8 cellular contexts compared by ENCODE assay signal in the genomic region with DNA sequence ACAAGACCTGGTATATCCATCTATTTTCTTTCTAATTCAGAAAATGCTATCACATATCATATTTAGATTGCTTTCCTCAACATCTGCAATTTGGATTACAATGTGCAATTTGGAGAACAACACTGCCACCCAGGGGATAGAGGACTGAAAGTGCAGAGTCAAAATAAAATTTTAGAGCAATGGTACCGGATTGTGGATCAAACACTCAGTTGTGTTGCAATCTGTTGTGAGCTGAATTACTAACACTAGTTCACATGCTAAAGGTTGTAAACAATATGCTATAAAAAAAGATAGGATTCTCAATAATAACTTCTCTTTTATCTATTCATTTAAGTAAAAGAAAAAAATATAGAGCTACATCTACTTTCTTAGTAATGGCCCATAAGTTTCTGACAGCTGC. TPM values are rescaled to one million over a fixed set of nuclear protein-coding genes. Genes with fewer than 3 reads are reported as not detected.
A peak's percentile ranks its signal among the peaks of the same experiment; 100 is the strongest.
DNase-seq lines count a peak whose midpoint lies in the region; ATAC-seq, FAIRE-seq and TF ChIP-seq lines count a peak whose summit lies in the region.

No MANE protein-coding gene starts in this region.

- no peak for FAIRE-seq in small intestine (lab: Jason Lieb, UNC)

- H3K4me1 ChIP-seq in gastroesophageal sphincter: no peaks in the 10 kb centered on the region
- H3K4me1 ChIP-seq in small intestine (ENCODE audit: control insufficient read depth in 2 of 2, insufficient read depth in 1 of 2, low read depth in 1 of 2, low read length in 1 of 2): no peaks in the 10 kb centered on the region

- H3K27ac ChIP-seq in gastroesophageal sphincter (no peak overlapping the region), small intestine (ENCODE audit: low read depth in 1 of 2, low read length in 1 of 2) (no peak overlapping the region)

- no peak overlapping the region for H3K4me3 ChIP-seq in NB4 (ENCODE audit: low read depth, low read length)
- H3K4me3 ChIP-seq in gastroesophageal sphincter: no peak overlapping the region
- no peak overlapping the region for H3K4me3 ChIP-seq in small intestine (ENCODE audit: low read depth in 1 of 2, low read length in 2 of 2)

- DNase-seq in NCI-H2171 treated with DMSO at 0.1 percent for 48 hours (lab: John Stamatoyannopoulos, UW) (peak; percentile 1), NCI-H2171 (lab: John Stamatoyannopoulos, UW) (no peak), NB4 (ENCODE audit: low read depth) (peak; percentile 57), T1000 (lab: John Stamatoyannopoulos, UW) (peak; percentile 14), small intestine (peak; percentile 62), activated gamma-delta T cell treated with Interleukin-2 at 50 U/mL for 16 hours (no peak)

- H3K9me3 ChIP-seq in gastroesophageal sphincter: no peaks in the 10 kb centered on the region
- no peaks in the 10 kb centered on the region for H3K9me3 ChIP-seq in small intestine (ENCODE audit: control insufficient read depth, low read depth)

- ATAC-seq in GM21529 (IDR thresholded peaks at IDR 0.05; ENCODE audit: unreplicated experiment) (peak; percentile 85), gastroesophageal sphincter (no peak)

- H3K27me3 ChIP-seq in gastroesophageal sphincter (no peaks in the 10 kb centered on the region), small intestine (ENCODE audit: control insufficient read depth in 2 of 2, insufficient read depth in 2 of 2, low read length in 2 of 2) (no peaks in the 10 kb centered on the region)

- TF ChIP-seq POLR2A in NB4 (IDR thresholded peaks at IDR 0.05; ENCODE audit: extremely low read depth, insufficient read length) (no peak), gastroesophageal sphincter (IDR thresholded peaks at IDR 0.05) (no peak)

- H3K36me3 ChIP-seq in gastroesophageal sphincter (no peaks in the 10 kb centered on the region), small intestine (ENCODE audit: control insufficient read depth in 2 of 2, insufficient read depth in 2 of 2, low read length in 2 of 2) (no peaks in the 10 kb centered on the region)

- TF ChIP-seq EP300 in gastroesophageal sphincter (IDR thresholded peaks at IDR 0.05): no peak

- 0 to 13% methylated on average over 1 of the region's 1 CpG for WGBS in gastroesophageal sphincter (ENCODE audit: low coverage in 1 of 2), 2 donors
- WGBS in small intestine, 3 donors: 3 to 9% (median 3%) methylated on average over 1 of the region's 1 CpG

- TF ChIP-seq CTCF in NB4 (IDR thresholded peaks at IDR 0.05; ENCODE audit: low read depth, low read length) (peak; percentile 52), gastroesophageal sphincter (IDR thresholded peaks at IDR 0.05) (peak; percentile 24 to 54 (median 34))

RNA-seq across cellular contexts. Expression of a gene that starts 11.9 kb away (rescaled TPM):
- total RNA-seq in gastroesophageal sphincter: 10 to 100 TPM; 13.1 to 19.8 (median 17.0) TPM
- polyA plus RNA-seq in small intestine: 1 to 10 TPM; 2.4 to 4.9 (median 2.9) TPM

Comparison
In these comparisons a context has a peak if more than half of its experiments do, and no peak if none do; other contexts are left out.
1. DNase-seq: peak in NCI-H2171 treated with DMSO at 0.1 percent for 48 hours (single experiment), NB4 (single experiment), T1000 (single experiment) and small intestine (single experiment); none in NCI-H2171 (single experiment) and activated gamma-delta T cell treated with Interleukin-2 at 50 U/mL for 16 hours (single experiment).